In genomic region chr1:3024588-3024987, GRCh38 we compare ENCODE assay signal across 22 cellular contexts. TPM values are rescaled to one million over a fixed set of nuclear protein-coding genes. Genes with fewer than 3 reads are reported as not detected.
DNase-seq lines count a peak whose midpoint lies in the region; ATAC-seq and TF ChIP-seq lines count a peak whose summit lies in the region.
"Had no signal": no experiment of that assay in that cellular context is flagged by ENCODE, and none has a peak within 500 bp of the region (broad histone marks: within the 10 kb centered on the region; RNA-seq: fewer than 3 reads in every experiment).

No MANE protein-coding gene starts in this region.

- no peak overlapping the region for H3K4me2 ChIP-seq in osteoblast (ENCODE audit: insufficient read depth, low read length)
- H3K4me2 ChIP-seq: BLaER1, GM23338 had no signal

- no peak for TF ChIP-seq EP300 in transverse colon (IDR thresholded peaks at IDR 0.05; ENCODE audit: low read depth)

- DNase-seq in activated T-cell treated with anti-CD3 and anti-CD28 coated beads, Interleukin-2, amount 50 U/mL, for 24 hours: peak; percentile 1
- DNase-seq in activated T-cell treated with anti-CD3 and anti-CD28 coated beads for 4 hours (no peak), left cardiac atrium (peak; percentile 1), left ventricle myocardium inferior (no peak), osteoblast (ENCODE audit: insufficient read length, low spot score, missing footprints) (peak; percentile 78), transverse colon (peak; percentile 2), caudate nucleus (lab: John Stamatoyannopoulos, UW) (no peak)
- DNase-seq: CD4-positive, CD25-positive, alpha-beta regulatory T cell; DMS153; DND-41; HFFc6 had no signal

- H3K36me3 ChIP-seq in left ventricle myocardium inferior (no peaks in the 10 kb centered on the region), osteoblast (ENCODE audit: insufficient read depth, low read length) (no peaks in the 10 kb centered on the region), transverse colon (no peaks in the 10 kb centered on the region)
- H3K36me3 ChIP-seq: BLaER1, HAP-1 had no signal

- H3K9me3 ChIP-seq in left ventricle myocardium inferior (replicated peaks) (no peaks in the 10 kb centered on the region), osteoblast (ENCODE audit: low read depth, low read length) (no peaks in the 10 kb centered on the region), transverse colon (no peaks in the 10 kb centered on the region)
- H3K9me3 ChIP-seq: BLaER1, Caco-2, HAP-1 had no signal

- no peaks in the 10 kb centered on the region for H3K79me2 ChIP-seq in osteoblast (ENCODE audit: insufficient read depth, low read length)

- no peaks in the 10 kb centered on the region for H3K36me3 Mint-ChIP-seq in activated T-cell treated with anti-CD3 and anti-CD28 coated beads, Interleukin-2, amount 50 U/mL, for 24 hours (ENCODE audit: low read depth)
- H3K36me3 Mint-ChIP-seq: CD4-positive, CD25-positive, alpha-beta regulatory T cell; CD8-positive, alpha-beta T cell had no signal

- no peak overlapping the region for H3K27ac ChIP-seq in left ventricle myocardium inferior (replicated peaks)
- no peak overlapping the region for H3K27ac ChIP-seq in osteoblast (ENCODE audit: low read depth, low read length)
- no peak overlapping the region for H3K27ac ChIP-seq in transverse colon
- no peak overlapping the region for H3K27ac ChIP-seq in caudate nucleus (ENCODE audit: low read depth, low read length)
- H3K27ac ChIP-seq: 22Rv1, BLaER1, C4-2B had no signal

- peaks cover 33% of the 10 kb centered on the region for H3K27me3 ChIP-seq in left ventricle myocardium inferior (ENCODE audit: low read depth)
- H3K27me3 ChIP-seq in osteoblast (ENCODE audit: insufficient read depth, low read length): no peaks in the 10 kb centered on the region
- H3K27me3 ChIP-seq in transverse colon: peaks cover 19% of the 10 kb centered on the region

- H4K20me1 ChIP-seq in osteoblast (ENCODE audit: insufficient read depth, low read length): no peaks in the 10 kb centered on the region

- no peaks in the 10 kb centered on the region for H3K4me1 Mint-ChIP-seq in activated T-cell treated with anti-CD3 and anti-CD28 coated beads, Interleukin-2, amount 50 U/mL, for 24 hours (ENCODE audit: low read depth)
- H3K4me1 Mint-ChIP-seq: B cell; CD4-positive, CD25-positive, alpha-beta regulatory T cell had no signal

- no peak overlapping the region for H2AFZ ChIP-seq in osteoblast (ENCODE audit: low read length)
- H2AFZ ChIP-seq: GM23338 had no signal

- H3K4me3 ChIP-seq in left ventricle myocardium inferior: no peak overlapping the region
- no peak overlapping the region for H3K4me3 ChIP-seq in osteoblast (ENCODE audit: insufficient read depth, low read length)
- no peak overlapping the region for H3K4me3 ChIP-seq in transverse colon
- H3K4me3 ChIP-seq: BLaER1, GM12878, GM23338, HAP-1 had no signal

- H3K4me3 Mint-ChIP-seq in activated T-cell treated with anti-CD3 and anti-CD28 coated beads, Interleukin-2, amount 50 U/mL, for 24 hours: no peak overlapping the region
- H3K4me3 Mint-ChIP-seq: B cell; CD4-positive, CD25-positive, alpha-beta regulatory T cell; CD8-positive, alpha-beta T cell; GM23338; HFFc6 had no signal

- no peak for TF ChIP-seq CTCF in left ventricle myocardium inferior (IDR thresholded peaks at IDR 0.05; ENCODE audit: borderline replicate concordance)
- TF ChIP-seq CTCF in osteoblast (IDR thresholded peaks at IDR 0.05; ENCODE audit: extremely low read depth, low read depth, low read length): no peak
- no peak for TF ChIP-seq CTCF in transverse colon (IDR thresholded peaks at IDR 0.05)

- 83 to 90% methylated on average over 2 to 11 of the region's 11 CpGs for WGBS in transverse colon (ENCODE audit: low coverage in 1 of 2), 2 donors

- no peaks in the 10 kb centered on the region for H3K4me1 ChIP-seq in left ventricle myocardium inferior
- no peaks in the 10 kb centered on the region for H3K4me1 ChIP-seq in osteoblast (ENCODE audit: insufficient read depth, low read length)
- no peaks in the 10 kb centered on the region for H3K4me1 ChIP-seq in transverse colon
- H3K4me1 ChIP-seq: Caco-2, HAP-1 had no signal

- H3K27me3 Mint-ChIP-seq in activated T-cell treated with anti-CD3 and anti-CD28 coated beads, Interleukin-2, amount 50 U/mL, for 24 hours: no peaks in the 10 kb centered on the region
- H3K27me3 Mint-ChIP-seq: B cell; CD4-positive, CD25-positive, alpha-beta regulatory T cell had no signal

- intact Hi-C loops in left cardiac atrium (cut with DNase I) (no loop called here), left ventricle myocardium inferior (cut with micrococcal nuclease) (no loop called here), transverse colon (cut with DNase I; ENCODE audit: low total_unique reads) (no loop called here)

- H3K9me3 Mint-ChIP-seq in activated T-cell treated with anti-CD3 and anti-CD28 coated beads, Interleukin-2, amount 50 U/mL, for 24 hours: no peaks in the 10 kb centered on the region
- H3K9me3 Mint-ChIP-seq: CD4-positive, CD25-positive, alpha-beta regulatory T cell; CD8-positive, alpha-beta T cell; GM23338 had no signal

- no peak overlapping the region for H3K27ac Mint-ChIP-seq in activated T-cell treated with anti-CD3 and anti-CD28 coated beads, Interleukin-2, amount 50 U/mL, for 24 hours
- H3K27ac Mint-ChIP-seq: B cell; CD8-positive, alpha-beta T cell; GM23338; HFFc6 had no signal

- no peak for ATAC-seq in left cardiac atrium
- ATAC-seq in activated CD4-positive, CD25-positive, alpha-beta regulatory T cell treated with anti-CD3 and anti-CD28 coated beads, Interleukin-2, amount 50 U/mL, for 24 hours: no peak
- ATAC-seq: CD8-positive, alpha-beta T cell; GM12878 had no signal

- in situ Hi-C loops in transverse colon (cut with MboI; ENCODE audit: low pct_ligation_motif_present in 1 of 4, low pct_unique_long_range_greater_than_20kb in 1 of 4, low sequenced_read_pairs in 3 of 4): loop anchor here in 3 of 4 donors (25.0 kb wide), 2 partner anchors 388 to 413 kb away; no protein-coding TSS in a partner anchor

- TF ChIP-seq POLR2A in transverse colon (IDR thresholded peaks at IDR 0.05): no peak

RNA-seq across cellular contexts. Expression of gene ACTRT2, which starts 3.3 kb away (rescaled TPM):
- not detected for total RNA-seq in left cardiac atrium
- total RNA-seq in left ventricle myocardium inferior: not detected
- not detected in 2 replicates for total RNA-seq in osteoblast
- total RNA-seq in transverse colon: not detected
- total RNA-seq: B cell; Caco-2; CD4-positive, CD25-positive, alpha-beta regulatory T cell; CD8-positive, alpha-beta T cell; GM12878; GM23338; H4; HFFc6 had no signal

RNA-seq across cellular contexts. Expression of gene PRDM16, which starts 44.4 kb away (rescaled TPM):
- total RNA-seq in left cardiac atrium (1 to 10 TPM in 1 of 2 donors, under 1 TPM in 1; 0.99 to 1.2 TPM), left ventricle myocardium inferior (16.6 TPM), osteoblast (6.5 and 8.3 TPM in 2 replicates), transverse colon (under 1 TPM in 2 of 4 donors, not detected in 2; 0.41 to 0.95 TPM)
- total RNA-seq: CD8-positive, alpha-beta T cell; HFFc6 had no signal

Comparison
In these comparisons a context has a peak if more than half of its experiments do, and no peak if none do; other contexts are left out.
1. DNase-seq: peak in activated T-cell treated with anti-CD3 and anti-CD28 coated beads, Interleukin-2, amount 50 U/mL, for 24 hours (single experiment), left cardiac atrium (single experiment), osteoblast (single experiment) and transverse colon (single experiment); none in activated T-cell treated with anti-CD3 and anti-CD28 coated beads for 4 hours (single experiment), left ventricle myocardium inferior (single experiment) and caudate nucleus (0 of 61).